Comparison of ENCODE assay signal across 8 cellular contexts in the genomic region with DNA sequence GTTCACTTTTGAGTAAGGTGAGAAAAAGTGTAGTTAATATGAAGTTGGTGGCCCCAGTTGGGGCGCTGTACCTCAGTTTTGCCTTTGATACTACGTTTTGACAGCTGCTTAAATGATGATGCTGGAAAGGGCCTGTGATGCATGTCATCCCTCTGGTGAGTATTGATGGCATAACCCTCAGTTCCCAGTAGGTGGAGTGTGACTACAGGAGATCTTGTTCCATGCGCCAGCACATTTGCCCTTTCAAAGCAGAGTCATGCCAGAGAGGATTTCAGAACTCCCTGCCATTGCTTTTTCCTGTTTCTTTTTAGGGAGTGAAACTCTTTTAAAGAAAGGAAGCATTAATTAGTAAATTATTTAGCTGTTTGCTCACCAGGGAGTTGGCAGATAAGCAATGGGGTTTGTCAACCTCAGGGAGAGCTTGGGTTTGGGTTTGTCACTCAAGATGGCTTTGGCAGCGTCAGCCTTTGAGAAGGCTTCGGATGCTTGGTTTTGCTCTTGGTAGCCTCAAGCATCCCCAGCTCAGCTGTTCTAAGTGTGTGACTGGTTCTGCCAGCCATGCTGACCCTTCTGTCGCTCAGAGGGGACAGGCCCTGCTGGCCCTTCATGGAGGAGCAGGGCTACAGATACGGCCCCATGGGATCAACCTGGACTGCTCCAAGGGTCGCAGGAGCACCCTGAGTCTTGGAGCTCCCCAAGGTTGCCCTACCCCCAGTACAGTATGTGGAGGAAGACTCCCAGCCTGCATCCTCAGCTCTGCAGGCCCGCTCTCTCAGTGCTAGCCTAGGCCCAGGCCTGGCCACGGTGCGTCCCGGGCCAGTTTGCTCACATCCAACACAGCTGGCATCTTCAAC. TPM values are rescaled to one million over a fixed set of nuclear protein-coding genes. Genes with fewer than 3 reads are reported as not detected.
DNase-seq lines count a peak whose midpoint lies in the region; ATAC-seq and TF ChIP-seq lines count a peak whose summit lies in the region.

No MANE protein-coding gene starts in this region.

- H3F3A ChIP-seq in Loucy (ENCODE audit: low read depth), result peaks cover 16% of the 10 kb centered on the region; the same call in 1 of the 2 replicates

- H2AFZ ChIP-seq in Loucy (ENCODE audit: low read length), result peak overlapping the region; percentile 58; the same call in 1 of the 2 replicates

- CTCF ChIA-PET in HEK293T (lab: Yijun Ruan, JAX), result interaction anchor here (0.5 to 2.4 kb wide), 6 partner anchors 12 to 308 kb away, joined by 3 to 8 read pairs (median 5); no protein-coding TSS in a partner anchor

- peak; percentile 93 for TF ChIP-seq CTCF in Loucy (conservative IDR thresholded peaks at IDR 0.05; ENCODE audit: low read length)

- H3K4me2 ChIP-seq in Loucy (ENCODE audit: low read depth, low read length, poor library complexity, severe bottlenecking), result peak overlapping the region; percentile 74

- H3K36me3 ChIP-seq in Loucy (ENCODE audit: insufficient read depth, low read length), result no peaks in the 10 kb centered on the region

- H3K9ac ChIP-seq in Loucy (ENCODE audit: low read depth, low read length, poor library complexity, severe bottlenecking), result peak overlapping the region; percentile 67

- H4K20me1 ChIP-seq in Loucy (ENCODE audit: insufficient read depth, low read length, poor library complexity, severe bottlenecking), result no peaks in the 10 kb centered on the region

- H3K4me3 ChIP-seq in Loucy (ENCODE audit: low read length, poor library complexity, severe bottlenecking), result peak overlapping the region; percentile 50

- H3K79me2 ChIP-seq in Loucy (ENCODE audit: insufficient read depth, low read length), result no peaks in the 10 kb centered on the region

- peak; percentile 7 for DNase-seq in activated CD4-positive, CD25-positive, alpha-beta regulatory T cell treated with anti-CD3 and anti-CD28 coated beads, Interleukin-2, amount 50 U/mL, for 16 hours (ENCODE audit: low read depth, low spot score)
- no peak for DNase-seq in activated CD4-positive, CD25-positive, alpha-beta regulatory T cell (lab: John Stamatoyannopoulos, UW)
- DNase-seq in HEK293T (ENCODE audit: extremely low spot score), result peak; percentile 84
- peak; percentile 77 for DNase-seq in RPMI7951 (ENCODE audit: low read depth)
- DNase-seq in amygdala (lab: John Stamatoyannopoulos, UW), result peak in 43 of 56 donors; percentile 6 to 82 (median 42)
- peak; percentile 54 for DNase-seq in left cardiac atrium
- DNase-seq in pulmonary artery endothelial cell (ENCODE audit: low read depth, low spot score), result peak; percentile 52

- intact Hi-C loops in left cardiac atrium (cut with DNase I), result loop anchor here (2.0 to 5.0 kb wide), 4 partner anchors 70 to 225 kb away; no protein-coding TSS in a partner anchor

- no peaks in the 10 kb centered on the region for H3K27me3 ChIP-seq in Loucy (ENCODE audit: insufficient read depth, low read length, poor library complexity, severe bottlenecking)

- no peaks in the 10 kb centered on the region for H3K9me3 ChIP-seq in Loucy (ENCODE audit: insufficient read depth, low read depth, low read length)

- peaks cover 36% of the 10 kb centered on the region for H3K4me1 ChIP-seq in Loucy (ENCODE audit: insufficient read depth, low read length, poor library complexity, severe bottlenecking)

- POLR2A ChIA-PET in HEK293T (lab: Yijun Ruan, JAX), result interaction anchor here (1.6 kb wide), 1 partner anchor 185 kb away, joined by 3 read pairs; no protein-coding TSS in a partner anchor

- peak; percentile 96 to 97 for ATAC-seq in left cardiac atrium

- no peaks in the 10 kb centered on the region for H3K9me2 ChIP-seq in Loucy (replicated peaks; ENCODE audit: low read depth, low read length)

TF ChIP-seq in HEK293T, 16 proteins besides CTCF, POLR2A, EP300 and RAD21:
- peak; percentile 58; the same call in 1 of the 2 replicates for TF ChIP-seq PKNOX1 (IDR thresholded peaks at IDR 0.05)
- TF ChIP-seq BHLHE40 (IDR thresholded peaks at IDR 0.05; ENCODE audit: borderline replicate concordance), result no peak

RNA-seq across cellular contexts. Expression of gene ARMC9, which starts 29.1 kb away (rescaled TPM):
- 62.3 and 67.2 TPM in 2 replicates for total RNA-seq in RPMI7951 (2014; rRNA removed; shearing (Covaris generic))
- total RNA-seq in left cardiac atrium, result 1 to 10 TPM; 3.0 to 5.9 TPM
- 21.1 and 26.7 TPM in 2 replicates for total RNA-seq in pulmonary artery endothelial cell

Comparison
In these comparisons a context has a peak if more than half of its experiments do, and no peak if none do; other contexts are left out.
1. DNase-seq: peak in activated CD4-positive, CD25-positive, alpha-beta regulatory T cell treated with anti-CD3 and anti-CD28 coated beads, Interleukin-2, amount 50 U/mL, for 16 hours (single experiment), HEK293T (single experiment), RPMI7951 (single experiment), amygdala (43 of 56), left cardiac atrium (single experiment) and pulmonary artery endothelial cell (single experiment); none in activated CD4-positive, CD25-positive, alpha-beta regulatory T cell (0 of 4).